Comparison of ENCODE assay signal across 13 cellular contexts in the genomic region with DNA sequence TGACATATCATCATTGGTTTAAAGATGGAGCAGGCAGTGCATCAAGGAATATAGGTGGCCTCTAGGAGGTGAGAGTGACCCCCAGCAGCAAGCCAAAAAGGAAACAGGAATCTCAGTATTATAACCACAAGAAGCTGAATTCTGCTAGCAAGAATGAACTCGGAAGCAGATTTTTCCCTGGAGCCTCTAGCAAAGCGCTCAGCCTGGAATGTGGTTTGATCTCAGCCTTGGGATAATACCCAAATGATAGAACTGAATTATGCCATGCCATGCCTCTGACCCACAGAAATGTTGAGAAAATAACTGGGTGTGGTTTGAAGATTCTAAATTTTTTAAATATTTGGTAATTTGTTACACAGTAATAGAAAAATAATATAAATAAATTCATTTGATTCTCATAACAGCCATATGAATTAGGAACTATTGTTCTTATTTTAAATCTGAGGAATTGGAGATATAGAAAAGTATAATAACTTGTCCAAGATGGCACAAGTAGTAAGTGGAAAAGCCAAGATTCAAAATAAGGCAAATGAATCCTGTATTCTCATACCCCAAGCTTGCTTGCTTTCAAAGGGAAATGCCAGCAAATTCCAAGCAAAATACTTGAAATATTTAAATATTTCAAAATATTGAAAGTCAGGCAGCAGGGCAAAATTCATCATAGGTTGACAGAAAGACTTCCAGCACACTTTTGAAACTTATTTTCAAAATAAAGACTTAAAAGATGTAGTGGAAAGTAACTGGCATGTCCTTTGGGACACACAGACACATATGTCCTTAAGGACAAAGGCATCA.
"Had no signal": no experiment of that assay in that cellular context is flagged by ENCODE, and none has a peak within 500 bp of the region (broad histone marks: within the 10 kb centered on the region; RNA-seq: fewer than 3 reads in every experiment).

No MANE protein-coding gene starts in this region.

- H3K27me3 ChIP-seq: foreskin keratinocyte, pancreas, tibial nerve had no signal

- H3K4me3 Mint-ChIP-seq: activated CD4-positive, alpha-beta memory T cell treated with anti-CD3 and anti-CD28 coated beads for 36 hours; activated T-cell treated with anti-CD3 and anti-CD28 coated beads, Interleukin-2, amount 50 U/mL, for 4 hours; endodermal cell; memory B cell had no signal

- H3K27ac Mint-ChIP-seq: activated CD4-positive, alpha-beta memory T cell treated with anti-CD3 and anti-CD28 coated beads for 36 hours; endodermal cell; memory B cell had no signal

- H3K27me3 Mint-ChIP-seq: activated CD4-positive, alpha-beta memory T cell treated with anti-CD3 and anti-CD28 coated beads for 36 hours; memory B cell had no signal

- H3K4me1 Mint-ChIP-seq: memory B cell had no signal

- H3K9me3 Mint-ChIP-seq: activated T-cell treated with anti-CD3 and anti-CD28 coated beads, Interleukin-2, amount 50 U/mL, for 4 hours; endodermal cell had no signal

- H3K36me3 Mint-ChIP-seq: activated CD4-positive, alpha-beta memory T cell treated with anti-CD3 and anti-CD28 coated beads for 36 hours; memory B cell had no signal

- FAIRE-seq: pancreas had no signal

- ATAC-seq: activated CD4-positive, CD25-positive, alpha-beta regulatory T cell treated with anti-CD3 and anti-CD28 coated beads, Interleukin-2, amount 50 U/mL, for 24 hours; activated T-cell treated with anti-CD3 and anti-CD28 coated beads, Interleukin-2, amount 50 U/mL, for 4 hours; foreskin keratinocyte had no signal

- H3K4me1 ChIP-seq: foreskin keratinocyte, pancreas, tibial nerve had no signal

- H3K27ac ChIP-seq: foreskin keratinocyte, left ventricle myocardium inferior, pancreas, skin epidermis, tibial nerve had no signal

- H3K36me3 ChIP-seq: left ventricle myocardium inferior, pancreas, tibial nerve had no signal

- H3K9me3 ChIP-seq: left ventricle myocardium inferior, pancreas, tibial nerve had no signal

- DNase-seq: activated CD4-positive, alpha-beta memory T cell treated with anti-CD3 and anti-CD28 coated beads for 36 hours; activated T-cell treated with anti-CD3 and anti-CD28 coated beads, Interleukin-2, amount 50 U/mL, for 4 hours; cerebellar nuclear complex; erythroblast; foreskin keratinocyte; islet precursor cell; left ventricle myocardium inferior; pancreas had no signal

- H3K4me3 ChIP-seq: left ventricle myocardium inferior, pancreas, skin epidermis, tibial nerve had no signal
